Comparison of ENCODE assay signal across 25 cellular contexts in the genomic region with DNA sequence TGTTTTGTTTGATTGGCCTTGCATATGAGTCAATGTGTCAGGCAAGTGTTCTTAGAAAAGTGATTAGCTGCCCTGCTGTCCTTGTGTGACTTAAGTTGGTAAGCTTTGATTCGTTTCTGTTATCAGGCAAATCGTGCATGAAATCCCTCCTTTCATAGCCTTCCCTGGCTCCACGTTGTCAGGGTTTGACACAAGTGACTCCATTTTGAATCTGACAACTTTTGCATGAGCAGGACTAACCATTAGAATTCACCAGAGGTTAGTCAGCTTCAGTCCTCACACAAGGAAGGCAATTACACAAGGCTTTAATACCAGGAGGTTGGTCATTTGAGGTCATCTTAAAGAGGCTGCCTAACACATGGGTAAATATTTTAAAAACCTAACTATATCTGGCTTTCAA.
DNase-seq lines count a peak whose midpoint lies in the region; ATAC-seq, FAIRE-seq and TF ChIP-seq lines count a peak whose summit lies in the region.
"Had no signal": no experiment of that assay in that cellular context is flagged by ENCODE, and none has a peak within 500 bp of the region (broad histone marks: within the 10 kb centered on the region; RNA-seq: fewer than 3 reads in every experiment).

No MANE protein-coding gene starts in this region.

- peaks cover 11% of the 10 kb centered on the region for H3K9me3 Mint-ChIP-seq in activated naive CD4-positive, alpha-beta T cell treated with anti-CD3 and anti-CD28 coated beads, Interleukin-2, amount 50 U/mL, for 24 hours
- H3K9me3 Mint-ChIP-seq in activated naive CD4-positive, alpha-beta T cell treated with anti-CD3 and anti-CD28 coated beads for 36 hours = peaks cover 5% of the 10 kb centered on the region

- intact Hi-C loops in activated naive CD4-positive, alpha-beta T cell treated with anti-CD3 and anti-CD28 coated beads for 36 hours (cut with micrococcal nuclease) = no loop called here

- H3K4me1 Mint-ChIP-seq in activated naive CD4-positive, alpha-beta T cell treated with anti-CD3 and anti-CD28 coated beads, Interleukin-2, amount 50 U/mL, for 24 hours = no peaks in the 10 kb centered on the region
- no peaks in the 10 kb centered on the region for H3K4me1 Mint-ChIP-seq in activated naive CD4-positive, alpha-beta T cell treated with anti-CD3 and anti-CD28 coated beads for 36 hours (ENCODE audit: low read depth)
- H3K4me1 Mint-ChIP-seq: CD14-positive monocyte; CD8-positive, alpha-beta memory T cell had no signal

- TF ChIP-seq CTCF in bronchial epithelial cell (IDR thresholded peaks at IDR 0.05; ENCODE audit: insufficient read depth, low read length, severe bottlenecking) = no peak

- ATAC-seq in GM21381 (IDR thresholded peaks at IDR 0.05; ENCODE audit: unreplicated experiment) = no peak
- ATAC-seq in GM19035 (IDR thresholded peaks at IDR 0.05; ENCODE audit: unreplicated experiment) = no peak
- no peak for ATAC-seq in GM21367 (IDR thresholded peaks at IDR 0.05; ENCODE audit: unreplicated experiment)
- ATAC-seq: HCT116 had no signal

- no peak overlapping the region for H3K4me3 ChIP-seq in bronchial epithelial cell (ENCODE audit: low read depth, low read length)
- H3K4me3 ChIP-seq: BLaER1 treated with 17β-estradiol and CSF1 and Interleukin-3, amounts not matched to agents 10 nM and 100 nM had no signal

- FAIRE-seq in bronchial epithelial cell (lab: Jason Lieb, UNC) (peak; percentile 28), RCC 7860 (lab: Jason Lieb, UNC) (no peak)
- FAIRE-seq: A204.1, D721Med, GM12891, GM18507, H1 had no signal

- DNase-seq in activated naive CD4-positive, alpha-beta T cell treated with anti-CD3 and anti-CD28 coated beads for 36 hours = no peak
- DNase-seq in amniotic epithelial cell (ENCODE audit: low read depth) (peak; percentile 29), bronchial epithelial cell (ENCODE audit: low read depth) (no peak), RCC 7860 (ENCODE audit: low spot score) (no peak)
- DNase-seq: AML-193; BE2C; CD4-positive, alpha-beta T cell; CD8-positive, alpha-beta memory T cell; DMS 273 treated with DMSO at 0.1 percent for 48 hours; DMS79; EL; GDM1; H7 had no signal

- no peaks in the 10 kb centered on the region for H3K27me3 Mint-ChIP-seq in activated naive CD4-positive, alpha-beta T cell treated with anti-CD3 and anti-CD28 coated beads, Interleukin-2, amount 50 U/mL, for 24 hours
- H3K27me3 Mint-ChIP-seq in activated naive CD4-positive, alpha-beta T cell treated with anti-CD3 and anti-CD28 coated beads for 36 hours (ENCODE audit: low read depth) = no peaks in the 10 kb centered on the region
- H3K27me3 Mint-ChIP-seq: CD4-positive, alpha-beta T cell; CD8-positive, alpha-beta memory T cell had no signal

- CTCF ChIA-PET in activated naive CD4-positive, alpha-beta T cell treated with anti-CD3 and anti-CD28 coated beads for 36 hours (lab: Charles Lee) = no interaction called here

- peaks cover 5% of the 10 kb centered on the region for H3K36me3 Mint-ChIP-seq in activated naive CD4-positive, alpha-beta T cell treated with anti-CD3 and anti-CD28 coated beads, Interleukin-2, amount 50 U/mL, for 24 hours
- H3K36me3 Mint-ChIP-seq in activated naive CD4-positive, alpha-beta T cell treated with anti-CD3 and anti-CD28 coated beads for 36 hours (ENCODE audit: low read depth) = no peaks in the 10 kb centered on the region
- H3K36me3 Mint-ChIP-seq: CD14-positive monocyte had no signal

- peak overlapping the region; percentile 43 for H3K27ac Mint-ChIP-seq in activated naive CD4-positive, alpha-beta T cell treated with anti-CD3 and anti-CD28 coated beads, Interleukin-2, amount 50 U/mL, for 24 hours
- H3K27ac Mint-ChIP-seq in activated naive CD4-positive, alpha-beta T cell treated with anti-CD3 and anti-CD28 coated beads for 36 hours = no peak overlapping the region
- H3K27ac Mint-ChIP-seq: CD14-positive monocyte; CD4-positive, alpha-beta T cell; CD8-positive, alpha-beta memory T cell had no signal

- no peak overlapping the region for H3K4me3 Mint-ChIP-seq in activated naive CD4-positive, alpha-beta T cell treated with anti-CD3 and anti-CD28 coated beads, Interleukin-2, amount 50 U/mL, for 24 hours
- H3K4me3 Mint-ChIP-seq in activated naive CD4-positive, alpha-beta T cell treated with anti-CD3 and anti-CD28 coated beads for 36 hours = no peak overlapping the region
- H3K4me3 Mint-ChIP-seq: CD14-positive monocyte; CD4-positive, alpha-beta T cell; CD8-positive, alpha-beta memory T cell had no signal

- no peaks in the 10 kb centered on the region for H3K36me3 ChIP-seq in bronchial epithelial cell (ENCODE audit: control insufficient read depth, insufficient read depth, low read length)
- H3K36me3 ChIP-seq: BE2C; BLaER1 treated with 17β-estradiol and CSF1 and Interleukin-3, amounts not matched to agents 10 nM and 100 nM had no signal

- no peaks in the 10 kb centered on the region for H3K27me3 ChIP-seq in bronchial epithelial cell (ENCODE audit: control insufficient read depth, insufficient read depth, low read length)
- H3K27me3 ChIP-seq: BE2C; BLaER1 treated with 17β-estradiol and CSF1 and Interleukin-3, amounts not matched to agents 10 nM and 100 nM had no signal
